8 cellular contexts compared by ENCODE assay signal in genomic region chr11:85854557-85855340, GRCh38. TPM values are rescaled to one million over a fixed set of nuclear protein-coding genes. Genes with fewer than 3 reads are reported as not detected.
A peak's percentile ranks its signal among the peaks of the same experiment; 100 is the strongest.
DNase-seq lines count a peak whose midpoint lies in the region; ATAC-seq, FAIRE-seq and TF ChIP-seq lines count a peak whose summit lies in the region.

No MANE protein-coding gene starts in this region.

- no peaks in the 10 kb centered on the region for H3K9me3 ChIP-seq in endothelial cell of umbilical vein (replicated peaks; ENCODE audit: control insufficient read depth, insufficient read depth, low read length)

- CTCF ChIA-PET in Calu3 (lab: Charles Lee) (interaction anchor here (0.7 to 1.1 kb wide), 5 partner anchors 40 to 538 kb away, joined by 3 to 7 read pairs (median 4); no protein-coding TSS in a partner anchor), endothelial cell of umbilical vein (lab: Charles Lee) (interaction anchor here (0.5 to 1.9 kb wide), 76 partner anchors 8 to 1140 kb away, joined by 3 to 29 read pairs (median 4); partner anchors contain the start of genes DLG2, HIKESHI, PICALM and TMEM126A)

- no peaks in the 10 kb centered on the region for H3K9me1 ChIP-seq in endothelial cell of umbilical vein (replicated peaks; ENCODE audit: control insufficient read depth, extremely low read depth, insufficient read depth, low read length)

- H3K79me2 ChIP-seq in endothelial cell of umbilical vein (ENCODE audit: control insufficient read depth, insufficient read depth, low read length), result no peaks in the 10 kb centered on the region

- BruUV-seq in Calu3 (replicated peaks; lab: Mats Ljungman, UMichigan) (no TSS peak), endothelial cell of umbilical vein (replicated peaks; lab: Mats Ljungman, UMichigan) (no TSS peak)

- no peaks in the 10 kb centered on the region for H4K20me1 ChIP-seq in endothelial cell of umbilical vein (replicated peaks; ENCODE audit: control insufficient read depth, extremely low read depth, insufficient read depth, low read length)

- dilution Hi-C loops in endothelial cell of umbilical vein (cut with MboI; ENCODE audit: extremely low pct_ligation_motif_present, low sequenced_read_pairs), result no loop called here

- TF ChIP-seq CTCF in Calu3 (IDR thresholded peaks at IDR 0.05; ENCODE audit: unreplicated experiment), result peak; percentile 66
- peak; percentile 58 to 79 for TF ChIP-seq CTCF in endothelial cell of umbilical vein (IDR thresholded peaks at IDR 0.05; ENCODE audit: extremely low read depth in 1 of 2, insufficient read depth in 1 of 2, low read depth in 1 of 2, low read length in 2 of 2)

- H3K36me3 Mint-ChIP-seq in Calu3 (ENCODE audit: insufficient read depth, unreplicated experiment), result peaks cover 10% of the 10 kb centered on the region

- H3K4me3 Mint-ChIP-seq in Calu3 (ENCODE audit: low read depth, unreplicated experiment), result peak overlapping the region; percentile 72

- DNase-seq in Calu3, result peak; percentile 88
- peak in 75 of 76 experiments; percentile 9 to 95 (median 82) for DNase-seq in HUDEP-2 (lab: John Stamatoyannopoulos, UW; ENCODE audit: unreplicated experiment in 76 of 76)
- DNase-seq in NOMO-1 treated with DMSO at 0.1 percent for 48 hours (lab: John Stamatoyannopoulos, UW; ENCODE audit: unreplicated experiment), result peak; percentile 89
- peak; percentile 55 for DNase-seq in activated CD8-positive, alpha-beta memory T cell treated with anti-CD3 and anti-CD28 coated beads, Interleukin-2, amount 50 U/mL, for 1 hour (ENCODE audit: extremely low read depth)
- peak; percentile 94 for DNase-seq in endothelial cell of umbilical vein (ENCODE audit: low read depth, low spot score)
- peak; percentile 91 for DNase-seq in midbrain (lab: John Stamatoyannopoulos, UW)
- DNase-seq in stimulated activated CD8-positive, alpha-beta memory T cell treated with anti-CD3 and anti-CD28 coated beads, Interleukin-15, amount 100 ng/mL, for 48 hours (ENCODE audit: low read depth in 2 of 2), result peak; percentile 88

- peak overlapping the region; percentile 40 to 82 (median 49) for H3K4me3 ChIP-seq in endothelial cell of umbilical vein (replicated peaks in 1 of 3; ENCODE audit: insufficient read depth in 1 of 3, low read depth in 1 of 3, low read length in 3 of 3)

- no peaks in the 10 kb centered on the region for H3K9me3 Mint-ChIP-seq in Calu3 (ENCODE audit: low read depth, unreplicated experiment)

- peak overlapping the region; percentile 74 for H3K27ac Mint-ChIP-seq in Calu3 (ENCODE audit: unreplicated experiment)

- TF ChIP-seq POLR2A in endothelial cell of umbilical vein (IDR thresholded peaks at IDR 0.05; ENCODE audit: low read depth, low read length), result peak; percentile 65

- peak overlapping the region; percentile 92 for H3K27ac ChIP-seq in endothelial cell of umbilical vein (ENCODE audit: insufficient read depth, low read depth, low read length)

- peaks cover 8% of the 10 kb centered on the region for H3K4me1 Mint-ChIP-seq in Calu3 (ENCODE audit: low read depth, unreplicated experiment)

- POLR2A ChIA-PET in endothelial cell of umbilical vein (lab: Charles Lee), result interaction anchor here (0.6 to 1.0 kb wide), 3 partner anchors 56 to 214 kb away, joined by 3 read pairs; partner anchors contain the start of gene PICALM

- H3K9ac ChIP-seq in endothelial cell of umbilical vein (replicated peaks; ENCODE audit: extremely low read depth, insufficient read depth, low read length), result peak overlapping the region; percentile 93

- H3K4me1 ChIP-seq in endothelial cell of umbilical vein (ENCODE audit: control insufficient read depth, extremely low read depth, insufficient read depth, low read length), result peaks cover 4% of the 10 kb centered on the region

- H3K4me2 ChIP-seq in endothelial cell of umbilical vein (ENCODE audit: insufficient read depth, low read length), result peak overlapping the region; percentile 98

- intact Hi-C loops in Calu3 (cut with micrococcal nuclease; ENCODE audit: unreplicated experiment) (loop anchor here (1.0 to 10.0 kb wide), 3 partner anchors 93 to 360 kb away; partner anchors contain the start of gene CREBZF), endothelial cell of umbilical vein (cut with micrococcal nuclease) (loop anchor here (1.0 to 10.0 kb wide), 9 partner anchors 130 to 964 kb away; no protein-coding TSS in a partner anchor)

- ATAC-seq in GM21390 (IDR thresholded peaks at IDR 0.05; ENCODE audit: unreplicated experiment), result peak; percentile 98

- H3K36me3 ChIP-seq in endothelial cell of umbilical vein (ENCODE audit: control insufficient read depth in 2 of 2, extremely low read depth in 1 of 2, insufficient read depth in 2 of 2, low read length in 2 of 2), result no peaks in the 10 kb centered on the region

- FAIRE-seq in endothelial cell of umbilical vein (lab: Jason Lieb, UNC), result peak; percentile 90

- H3K27me3 Mint-ChIP-seq in Calu3 (ENCODE audit: unreplicated experiment), result no peaks in the 10 kb centered on the region

- H3K27me3 ChIP-seq in endothelial cell of umbilical vein (ENCODE audit: control insufficient read depth in 2 of 2, insufficient read depth in 2 of 2, low read length in 2 of 2), result no peaks in the 10 kb centered on the region

- H2AFZ ChIP-seq in endothelial cell of umbilical vein (ENCODE audit: low read depth, low read length), result peak overlapping the region; percentile 97

TF ChIP-seq in endothelial cell of umbilical vein, 7 proteins besides CTCF, POLR2A, EP300 and RAD21:
- TF ChIP-seq MYC (IDR thresholded peaks at IDR 0.05; ENCODE audit: low read depth, low read length) (no peak), GATA2 (IDR thresholded peaks at IDR 0.05; ENCODE audit: insufficient read depth, insufficient read length, low read depth, low read length) (no peak), MAX (IDR thresholded peaks at IDR 0.05; ENCODE audit: insufficient read depth, insufficient read length) (no peak), POLR2AphosphoS5 (IDR thresholded peaks at IDR 0.05; ENCODE audit: insufficient read depth, low read depth, low read length) (peak; percentile 76), FOS (IDR thresholded peaks at IDR 0.05; ENCODE audit: borderline replicate concordance, insufficient read depth, low read length) (no peak), EZH2 (IDR thresholded peaks at IDR 0.05; ENCODE audit: borderline replicate concordance, low read depth, low read length, severe bottlenecking) (no peak), JUN (IDR thresholded peaks at IDR 0.05; ENCODE audit: borderline replicate concordance, insufficient read depth, insufficient read length, low read depth) (no peak)

RNA-seq across cellular contexts. Expression of gene CCDC83, which starts 0.4 kb away (rescaled TPM):
- total RNA-seq in Calu3 (2022) (not detected in 2 replicates), endothelial cell of umbilical vein (not detected in 2 replicates)
- not detected in 2 replicates for polyA plus RNA-seq in endothelial cell of umbilical vein
- polyA plus RNA-seq in endothelial cell of umbilical vein (2011; cell fraction: cytosol; rRNA removed), result not detected in 2 replicates
- not detected in 2 replicates for polyA plus RNA-seq in endothelial cell of umbilical vein (2011; cell fraction: nucleus; rRNA removed)
- not detected in 2 replicates for polyA plus RNA-seq in endothelial cell of umbilical vein (2012)
- polyA minus RNA-seq in endothelial cell of umbilical vein, result not detected in 2 replicates
- polyA minus RNA-seq in endothelial cell of umbilical vein (2011; cell fraction: cytosol; rRNA and poly(A)+ RNA removed), result not detected
- polyA minus RNA-seq in endothelial cell of umbilical vein (2011; cell fraction: nucleus; rRNA and poly(A)+ RNA removed), result not detected in 2 replicates

RNA-seq across cellular contexts. Expression of gene SYTL2, which starts 43.8 kb away (rescaled TPM):
- 10.6 and 19.1 TPM in 2 replicates for total RNA-seq in Calu3 (2022)
- total RNA-seq in endothelial cell of umbilical vein, result 2.4 and 3.5 TPM in 2 replicates
- 0.19 and 1.4 TPM in 2 replicates for polyA plus RNA-seq in endothelial cell of umbilical vein
- 0.50 and 0.56 TPM in 2 replicates for polyA plus RNA-seq in endothelial cell of umbilical vein (2011; cell fraction: cytosol; rRNA removed)
- 2.4 and 3.1 TPM in 2 replicates for polyA plus RNA-seq in endothelial cell of umbilical vein (2011; cell fraction: nucleus; rRNA removed)
- polyA plus RNA-seq in endothelial cell of umbilical vein (2012), result 0.57 and 0.74 TPM in 2 replicates
- polyA minus RNA-seq in endothelial cell of umbilical vein, result 0.30 and 1.1 TPM in 2 replicates
- polyA minus RNA-seq in endothelial cell of umbilical vein (2011; cell fraction: cytosol; rRNA and poly(A)+ RNA removed), result not detected
- polyA minus RNA-seq in endothelial cell of umbilical vein (2011; cell fraction: nucleus; rRNA and poly(A)+ RNA removed), result 2.5 and 4.9 TPM in 2 replicates

Comparison
In these comparisons a context has a peak if more than half of its experiments do, and no peak if none do; other contexts are left out.
1. Peak in every context shown above with its lines: DNase-seq, ATAC-seq, H3K4me3 ChIP-seq and H3K27ac ChIP-seq.